In genomic region chr12:6873094-6874006, GRCh38 we compare ENCODE assay signal across 8 cellular contexts. TPM values are rescaled to one million over a fixed set of nuclear protein-coding genes. Genes with fewer than 3 reads are reported as not detected.
DNase-seq lines count a peak whose midpoint lies in the region; ATAC-seq and TF ChIP-seq lines count a peak whose summit lies in the region.

Gene SPSB2, minus strand, starts transcription at chr12:6873303. Its CDS starts 402 bp downstream, at chr12:6872901.

- peak; percentile 45 to 49 for TF ChIP-seq POLR2A in adrenal gland (IDR thresholded peaks at IDR 0.05)
- peak in 3 of 4 donors; percentile 46 to 92 (median 85) for TF ChIP-seq POLR2A in upper lobe of left lung (IDR thresholded peaks at IDR 0.05)

- H3K36me3 ChIP-seq in adrenal gland (replicated peaks in 1 of 2) (peaks cover 0 to 29% of the 10 kb centered on the region in 2 donors), upper lobe of left lung (peaks cover 3 to 24% (median 20%) of the 10 kb centered on the region in 4 donors)

- 0 to 2% (median 0%) methylated on average over 12 to 65 of the region's 65 CpGs for WGBS in adrenal gland, 4 donors
- 0% methylated on average over 9 to 52 of the region's 65 CpGs for WGBS in upper lobe of left lung, 2 donors

- in situ Hi-C loops in GM13976 (cut with MboI; ENCODE audit: low sequenced_read_pairs, unreplicated experiment): no loop called here

- H3K27me3 ChIP-seq in adrenal gland (no peaks in the 10 kb centered on the region), upper lobe of left lung (no peaks in the 10 kb centered on the region)

- H3K4me3 ChIP-seq in adrenal gland: peak within 1 kb of the TSS; percentile 58 to 95 (median 92)
- H3K4me3 ChIP-seq in upper lobe of left lung: peak within 1 kb of the TSS; percentile 71 to 90 (median 82)

- DNase-seq in GM13976 (ENCODE audit: low spot score) (peak; percentile 99), NCI-H1694 (lab: John Stamatoyannopoulos, UW) (peak; percentile 97), T-helper 1 cell (peak; percentile 97 to 99 (median 98)), adrenal gland (peak; percentile 97 to 99 (median 99)), left cardiac atrium (peak; percentile 99), posterior vena cava (ENCODE audit: low spot score) (peak; percentile 100), upper lobe of left lung (peak; percentile 100)

- ATAC-seq in HG02884 (IDR thresholded peaks at IDR 0.05; ENCODE audit: unreplicated experiment): peak; percentile 70
- peak; percentile 94 to 96 for ATAC-seq in left cardiac atrium
- peak; percentile 97 to 98 for ATAC-seq in upper lobe of left lung (ENCODE audit: low FRiP score in 2 of 2)

- H3K9me3 ChIP-seq in adrenal gland (replicated peaks in 1 of 3) (no peaks in the 10 kb centered on the region), upper lobe of left lung (no peaks in the 10 kb centered on the region)

- TF ChIP-seq CTCF in GM13976 (IDR thresholded peaks at IDR 0.05; ENCODE audit: borderline replicate concordance, control extremely low read depth, extremely low read depth, insufficient read depth, missing control alignments) (no peak), adrenal gland (IDR thresholded peaks at IDR 0.05) (peak in 2 of 6 experiments; percentile 6 to 17), upper lobe of left lung (IDR thresholded peaks at IDR 0.05) (peak in 2 of 6 experiments; percentile 18 to 37)

- H3K4me1 ChIP-seq in adrenal gland (replicated peaks in 1 of 2): peaks cover 31 to 48% of the 10 kb centered on the region in 2 donors
- H3K4me1 ChIP-seq in upper lobe of left lung: peaks cover 39 to 58% (median 46%) of the 10 kb centered on the region in 4 donors

- intact Hi-C loops in adrenal gland (cut with DNase I): loop anchor here in 1 of 2 donors (10.0 kb wide), 1 partner anchor 81 kb away; the partner anchor contains the start of gene PTPN6
- intact Hi-C loops in left cardiac atrium (cut with DNase I): loop anchor here in 1 of 2 donors (2.0 kb wide), 1 partner anchor 17 kb away; no protein-coding TSS in a partner anchor
- intact Hi-C loops in posterior vena cava (cut with DNase I): no loop called here

- peak within 1 kb of the TSS; percentile 76 to 96 (median 85) for H3K27ac ChIP-seq in adrenal gland
- peak within 1 kb of the TSS; percentile 83 to 93 (median 92) for H3K27ac ChIP-seq in upper lobe of left lung

- no peak for TF ChIP-seq EP300 in upper lobe of left lung (IDR thresholded peaks at IDR 0.05)

RNA-seq across cellular contexts. Expression of gene SPSB2, which starts in this region (rescaled TPM):
- total RNA-seq in adrenal gland (10 to 100 TPM in 7 of 8 donors, 1 to 10 TPM in 1; 3.3 to 24.5 (median 14.9) TPM), left cardiac atrium (1 to 10 TPM; 3.7 to 4.1 TPM), posterior vena cava (1 to 10 TPM; 4.9 to 6.9 TPM), upper lobe of left lung (10 to 100 TPM; 27.7 to 63.3 (median 35.0) TPM)
- 10 to 100 TPM in 2 of 3 donors, 1 to 10 TPM in 1; 2.5 to 19.5 (median 19.5) TPM for polyA plus RNA-seq in adrenal gland

Comparison
In these comparisons a context has a peak if more than half of its experiments do, and no peak if none do; other contexts are left out.
1. Peak in every context shown above with its lines: DNase-seq, ATAC-seq, H3K4me3 ChIP-seq and H3K27ac ChIP-seq.